In the genomic region with DNA sequence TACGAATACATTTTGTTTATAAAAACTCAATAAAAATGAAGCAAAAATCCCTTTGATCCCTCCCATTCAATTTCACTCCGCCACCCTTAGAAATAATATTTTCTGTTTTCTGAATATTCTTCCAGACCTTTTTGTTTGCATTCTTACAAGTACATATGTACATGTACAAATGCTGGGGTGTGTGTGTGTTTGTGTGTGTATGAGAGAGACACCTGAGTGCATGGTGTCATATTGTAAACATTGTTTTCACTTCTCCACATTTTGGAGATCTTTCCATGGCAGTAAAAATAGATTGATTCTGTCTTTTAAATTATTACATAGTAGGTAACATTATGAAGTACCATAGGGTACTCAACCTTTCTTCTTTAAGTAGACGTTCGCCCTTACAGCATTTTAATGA, we compare ENCODE assay signal across 8 cellular contexts. TPM values are rescaled to one million over a fixed set of nuclear protein-coding genes. Genes with fewer than 3 reads are reported as not detected.
DNase-seq lines count a peak whose midpoint lies in the region; ATAC-seq and TF ChIP-seq lines count a peak whose summit lies in the region.

No MANE protein-coding gene starts in this region.

- H3K4me1 Mint-ChIP-seq in activated CD4-positive, alpha-beta T cell treated with anti-CD3 and anti-CD28 coated beads, Interleukin-2, amount 10 ng/mL, durations not matched to agents 24 days and 14 days, result peaks cover 32% of the 10 kb centered on the region

- H3K9me3 Mint-ChIP-seq in activated CD4-positive, alpha-beta T cell treated with anti-CD3 and anti-CD28 coated beads, Interleukin-2, amount 10 ng/mL, durations not matched to agents 24 days and 14 days, result no peaks in the 10 kb centered on the region

- peak overlapping the region; percentile 99 for H3K27ac ChIP-seq in VCaP
- H3K27ac ChIP-seq in testis, result peak overlapping the region; percentile 94 to 99

- WGBS in testis, 2 donors, result 11 to 18% methylated on average over 4 of the region's 4 CpGs

- ATAC-seq in GM21360 (IDR thresholded peaks at IDR 0.05; ENCODE audit: unreplicated experiment), result no peak

- H3K9ac ChIP-seq in iPS-15b (ENCODE audit: low read depth, low read length), result peak overlapping the region; percentile 89

- DNase-seq in activated CD4-positive, alpha-beta T cell treated with anti-CD3 and anti-CD28 coated beads, Interleukin-2, amount 10 ng/mL, durations not matched to agents 24 days and 14 days, result no peak
- DNase-seq in activated CD4-positive, alpha-beta T cell treated with anti-CD3 and anti-CD28 coated beads for 1 hour, result no peak
- DNase-seq in testis (no peak), NCI-H226 (no peak), NCI-H2171 (lab: John Stamatoyannopoulos, UW) (no peak)

- TF ChIP-seq POLR2A in testis (IDR thresholded peaks at IDR 0.05), result no peak

- no peak for TF ChIP-seq CTCF in VCaP (conservative IDR thresholded peaks at IDR 0.05)
- TF ChIP-seq CTCF in testis (IDR thresholded peaks at IDR 0.05), result no peak

- peak overlapping the region; percentile 63 for H3K27ac Mint-ChIP-seq in activated CD4-positive, alpha-beta T cell treated with anti-CD3 and anti-CD28 coated beads, Interleukin-2, amount 10 ng/mL, durations not matched to agents 24 days and 14 days

- H3K9me3 ChIP-seq in iPS-15b (ENCODE audit: control insufficient read depth, insufficient read depth, low read length) (no peaks in the 10 kb centered on the region), testis (no peaks in the 10 kb centered on the region)

- peaks cover 10% of the 10 kb centered on the region for H3K36me3 Mint-ChIP-seq in activated CD4-positive, alpha-beta T cell treated with anti-CD3 and anti-CD28 coated beads, Interleukin-2, amount 10 ng/mL, durations not matched to agents 24 days and 14 days (ENCODE audit: low read depth)

- H3K36me3 ChIP-seq in iPS-15b (ENCODE audit: control insufficient read depth, insufficient read depth, low read length) (no peaks in the 10 kb centered on the region), testis (ENCODE audit: low read depth, missing control alignments) (no peaks in the 10 kb centered on the region)

- no peaks in the 10 kb centered on the region for H3K27me3 Mint-ChIP-seq in activated CD4-positive, alpha-beta T cell treated with anti-CD3 and anti-CD28 coated beads, Interleukin-2, amount 10 ng/mL, durations not matched to agents 24 days and 14 days

- H3K4me1 ChIP-seq in iPS-15b (ENCODE audit: control insufficient read depth, insufficient read depth, low read length), result no peaks in the 10 kb centered on the region
- H3K4me1 ChIP-seq in testis, result peaks cover 22% of the 10 kb centered on the region

- peak overlapping the region; percentile 97 for H3K4me3 Mint-ChIP-seq in activated CD4-positive, alpha-beta T cell treated with anti-CD3 and anti-CD28 coated beads, Interleukin-2, amount 10 ng/mL, durations not matched to agents 24 days and 14 days

- H3K4me3 ChIP-seq in iPS-15b (ENCODE audit: low read depth, low read length), result peak overlapping the region; percentile 96
- peak overlapping the region; percentile 94 to 96 for H3K4me3 ChIP-seq in testis

- intact Hi-C loops in activated CD4-positive, alpha-beta T cell treated with anti-CD3 and anti-CD28 coated beads, Interleukin-2, amount 10 ng/mL, durations not matched to agents 24 days and 14 days (cut with micrococcal nuclease), result loop anchor here (5.0 kb wide), 5 partner anchors 49 to 1061 kb away; a partner anchor contains a TSS
- intact Hi-C loops in testis (cut with DNase I; ENCODE audit: low total_unique reads), result no loop called here

- no peaks in the 10 kb centered on the region for H3K27me3 ChIP-seq in iPS-15b (ENCODE audit: control insufficient read depth, insufficient read depth, low read length)
- no peaks in the 10 kb centered on the region for H3K27me3 ChIP-seq in testis

RNA-seq across cellular contexts. Expression of a gene that starts 1.2 kb away (rescaled TPM):
- 32.2 and 38.9 TPM in 2 replicates for total RNA-seq in activated CD4-positive, alpha-beta T cell treated with anti-CD3 and anti-CD28 coated beads, Interleukin-2, amount 10 ng/mL, durations not matched to agents 24 days and 14 days
- total RNA-seq in testis, result 100 to 1,000 TPM; 106 to 185 TPM
- polyA plus RNA-seq in testis (ENCODE audit: insufficient read depth, low read depth, low replicate concordance), result 596 TPM

RNA-seq across cellular contexts. Expression of a gene that starts 1.6 kb away (rescaled TPM):
- 20.6 and 24.1 TPM in 2 replicates for total RNA-seq in activated CD4-positive, alpha-beta T cell treated with anti-CD3 and anti-CD28 coated beads, Interleukin-2, amount 10 ng/mL, durations not matched to agents 24 days and 14 days
- 100 to 1,000 TPM; 160 to 199 TPM for total RNA-seq in testis
- 173 TPM for polyA plus RNA-seq in testis (ENCODE audit: insufficient read depth, low read depth, low replicate concordance)

RNA-seq across cellular contexts. Expression of a gene that starts 24.1 kb away (rescaled TPM):
- 0.09 and 0.19 TPM in 2 replicates for total RNA-seq in activated CD4-positive, alpha-beta T cell treated with anti-CD3 and anti-CD28 coated beads, Interleukin-2, amount 10 ng/mL, durations not matched to agents 24 days and 14 days
- total RNA-seq in testis, result 10 to 100 TPM in 1 of 2 donors, 1 to 10 TPM in 1; 9.4 to 24.6 TPM
- 49.7 TPM for polyA plus RNA-seq in testis (ENCODE audit: insufficient read depth, low read depth, low replicate concordance)
